ENCODE assay signal across 8 cellular contexts in genomic region chr13:62119739-62120700, GRCh38.
DNase-seq lines count a peak whose midpoint lies in the region; ATAC-seq and TF ChIP-seq lines count a peak whose summit lies in the region.

No MANE protein-coding gene starts in this region.

- CTCF ChIA-PET in activated naive CD4-positive, alpha-beta T cell treated with anti-CD3 and anti-CD28 coated beads, Interleukin-2, amount 10 ng/mL, durations not matched to agents 7 days and 5 days (lab: Charles Lee) = interaction anchor here (0.7 kb wide), 1 partner anchor 113 kb away, joined by 3 read pairs; no protein-coding TSS in a partner anchor

- H3K36me3 Mint-ChIP-seq in neural crest cell (ENCODE audit: low read depth) = no peaks in the 10 kb centered on the region
- H3K36me3 Mint-ChIP-seq in activated naive CD4-positive, alpha-beta T cell treated with anti-CD3 and anti-CD28 coated beads, Interleukin-2, amount 10 ng/mL, durations not matched to agents 7 days and 5 days = no peaks in the 10 kb centered on the region

- ATAC-seq in GM19035 (IDR thresholded peaks at IDR 0.05; ENCODE audit: unreplicated experiment) = peak; percentile 50
- no peak for ATAC-seq in HG03108 (IDR thresholded peaks at IDR 0.05; ENCODE audit: unreplicated experiment)

- TF ChIP-seq CTCF in astrocyte of the spinal cord (IDR thresholded peaks at IDR 0.05; ENCODE audit: low read depth, low read length) (peak; percentile 14), neural crest cell (conservative IDR thresholded peaks at IDR 0.05) (peak; percentile 76)

- peak; percentile 2 for DNase-seq in MV-4-11 (lab: John Stamatoyannopoulos, UW)
- peak; percentile 36 for DNase-seq in astrocyte of the spinal cord (ENCODE audit: low read depth, low spot score)
- DNase-seq in neural crest cell (ENCODE audit: low read depth, low spot score) = no peak
- no peak for DNase-seq in anterior cingulate cortex (lab: John Stamatoyannopoulos, UW)
- DNase-seq in activated CD4-positive, alpha-beta T cell treated with anti-CD3 and anti-CD28 coated beads, Interleukin-2, amount 50 U/mL, for 48 hours = no peak
- DNase-seq in activated naive CD4-positive, alpha-beta T cell treated with anti-CD3 and anti-CD28 coated beads, Interleukin-2, amount 10 ng/mL, durations not matched to agents 7 days and 5 days = no peak

- H3K27me3 Mint-ChIP-seq in neural crest cell (ENCODE audit: low read depth) = no peaks in the 10 kb centered on the region
- H3K27me3 Mint-ChIP-seq in activated naive CD4-positive, alpha-beta T cell treated with anti-CD3 and anti-CD28 coated beads, Interleukin-2, amount 10 ng/mL, durations not matched to agents 7 days and 5 days = no peaks in the 10 kb centered on the region

- no peak overlapping the region for H3K4me3 ChIP-seq in astrocyte of the spinal cord (ENCODE audit: low read depth, low read length)

- no peak overlapping the region for H3K27ac Mint-ChIP-seq in neural crest cell (ENCODE audit: unreplicated experiment)
- H3K27ac Mint-ChIP-seq in activated naive CD4-positive, alpha-beta T cell treated with anti-CD3 and anti-CD28 coated beads, Interleukin-2, amount 10 ng/mL, durations not matched to agents 7 days and 5 days = no peak overlapping the region

- H3K4me1 Mint-ChIP-seq in neural crest cell = peaks cover 13% of the 10 kb centered on the region
- H3K4me1 Mint-ChIP-seq in activated naive CD4-positive, alpha-beta T cell treated with anti-CD3 and anti-CD28 coated beads, Interleukin-2, amount 10 ng/mL, durations not matched to agents 7 days and 5 days = no peaks in the 10 kb centered on the region

- no peak overlapping the region for H3K4me3 Mint-ChIP-seq in neural crest cell
- no peak overlapping the region for H3K4me3 Mint-ChIP-seq in activated naive CD4-positive, alpha-beta T cell treated with anti-CD3 and anti-CD28 coated beads, Interleukin-2, amount 10 ng/mL, durations not matched to agents 7 days and 5 days

- in situ Hi-C loops in astrocyte of the spinal cord (cut with HindIII; ENCODE audit: low sequenced_read_pairs) = no loop called here

- no peaks in the 10 kb centered on the region for H3K9me3 Mint-ChIP-seq in neural crest cell
- H3K9me3 Mint-ChIP-seq in activated naive CD4-positive, alpha-beta T cell treated with anti-CD3 and anti-CD28 coated beads, Interleukin-2, amount 10 ng/mL, durations not matched to agents 7 days and 5 days = no peaks in the 10 kb centered on the region

Comparison
In these comparisons a context has a peak if more than half of its experiments do, and no peak if none do; other contexts are left out.
1. DNase-seq: peak in MV-4-11 (single experiment) and astrocyte of the spinal cord (single experiment); none in neural crest cell (single experiment), anterior cingulate cortex (0 of 58), activated CD4-positive, alpha-beta T cell treated with anti-CD3 and anti-CD28 coated beads, Interleukin-2, amount 50 U/mL, for 48 hours (0 of 2) and activated naive CD4-positive, alpha-beta T cell treated with anti-CD3 and anti-CD28 coated beads, Interleukin-2, amount 10 ng/mL, durations not matched to agents 7 days and 5 days (single experiment).